In genomic region chr1:110070282-110070967, GRCh38 we compare ENCODE assay signal across 10 cellular contexts. TPM values are rescaled to one million over a fixed set of nuclear protein-coding genes. Genes with fewer than 3 reads are reported as not detected.
DNase-seq lines count a peak whose midpoint lies in the region; ATAC-seq, FAIRE-seq and TF ChIP-seq lines count a peak whose summit lies in the region.
"Had no signal": no experiment of that assay in that cellular context is flagged by ENCODE, and none has a peak within 500 bp of the region (broad histone marks: within the 10 kb centered on the region; RNA-seq: fewer than 3 reads in every experiment).

Gene ALX3, minus strand, starts transcription at chr1:110070672. Its CDS starts 60 bp downstream, at chr1:110070612.

- no peak for FAIRE-seq in HepG2 (lab: Jason Lieb, UNC)
- FAIRE-seq: bronchial epithelial cell had no signal

- H3K27me3 Mint-ChIP-seq in dendritic cell treated with granulocyte-macrophage colony-stimulating factor and Interleukin-4, amounts not matched to agents 40 ng/mL and 50 ng/mL, for 4 days, result peaks cover 82% of the 10 kb centered on the region

- DNase-seq in right lobe of liver (no peak), HepG2 (ENCODE audit: low spot score) (no peak), lower lobe of right lung (no peak), upper lobe of right lung (no peak), WERI-Rb-1 (no peak)
- DNase-seq in stimulated activated naive CD4-positive, alpha-beta T cell (lab: John Stamatoyannopoulos, UW), result no peak

- H3K4me1 ChIP-seq in right lobe of liver (peaks cover 0 to 8% (median 0%) of the 10 kb centered on the region in 4 donors), HepG2 (ENCODE audit: insufficient read depth, low read length) (no peaks in the 10 kb centered on the region), lower lobe of right lung (peaks cover 27% of the 10 kb centered on the region), upper lobe of right lung (peaks cover 22% of the 10 kb centered on the region)

- WGBS in right lobe of liver (ENCODE audit: insufficient coverage, low coverage, low lambda C conversion rate, missing lambda C conversion rate), result no CpG with 5 or more reads among the region's 75 CpGs
- 94% methylated on average over 18 of the region's 75 CpGs for WGBS in HepG2 (ENCODE audit: low lambda C conversion rate)

- no peaks in the 10 kb centered on the region for H4K20me1 ChIP-seq in HepG2 (ENCODE audit: insufficient read depth, low read length)

- H3K4me3 Mint-ChIP-seq in dendritic cell treated with granulocyte-macrophage colony-stimulating factor and Interleukin-4, amounts not matched to agents 40 ng/mL and 50 ng/mL, for 4 days, result peak within 1 kb of the TSS; percentile 72

- no peak within 1 kb of the TSS for H3K9ac ChIP-seq in HepG2 (ENCODE audit: insufficient read depth, low read depth, low read length)

- no peak for TF ChIP-seq RAD21 in HepG2 (CRISPR knock-in tag; IDR thresholded peaks at IDR 0.05)

- H3K79me2 ChIP-seq in HepG2 (ENCODE audit: insufficient read depth, low read length), result no peaks in the 10 kb centered on the region

- intact Hi-C loops in right lobe of liver (cut with DNase I), result no loop called here
- intact Hi-C loops in HepG2 (cut with micrococcal nuclease; ENCODE audit: unreplicated experiment), result no loop called here
- intact Hi-C loops in dendritic cell treated with granulocyte-macrophage colony-stimulating factor and Interleukin-4, amounts not matched to agents 40 ng/mL and 50 ng/mL, for 4 days (cut with micrococcal nuclease), result no loop called here
- intact Hi-C loops in lower lobe of right lung (cut with DNase I), result no loop called here
- intact Hi-C loops in upper lobe of right lung (cut with DNase I), result no loop called here

- H3K9me3 Mint-ChIP-seq in dendritic cell treated with granulocyte-macrophage colony-stimulating factor and Interleukin-4, amounts not matched to agents 40 ng/mL and 50 ng/mL, for 4 days, result no peaks in the 10 kb centered on the region

- H3K27ac Mint-ChIP-seq in dendritic cell treated with granulocyte-macrophage colony-stimulating factor and Interleukin-4, amounts not matched to agents 40 ng/mL and 50 ng/mL, for 4 days, result peak within 1 kb of the TSS; percentile 19

- CTCF ChIA-PET in HepG2 (lab: Yijun Ruan, JAX; ENCODE audit: low intra/inter-chr PET ratio, low total read pairs), result no interaction called here

- peaks cover 28% of the 10 kb centered on the region for H3K4me1 Mint-ChIP-seq in dendritic cell treated with granulocyte-macrophage colony-stimulating factor and Interleukin-4, amounts not matched to agents 40 ng/mL and 50 ng/mL, for 4 days (ENCODE audit: low read depth)

- no peak for TF ChIP-seq EP300 in HepG2 (IDR thresholded peaks at IDR 0.05; ENCODE audit: low read depth in 2 of 2, low read length in 2 of 2)
- no peak for TF ChIP-seq EP300 in HepG2 (CRISPR knock-in tag; IDR thresholded peaks at IDR 0.05; ENCODE audit: borderline replicate concordance)

- H3K27ac ChIP-seq in right lobe of liver, result no peak within 1 kb of the TSS
- no peak within 1 kb of the TSS for H3K27ac ChIP-seq in HepG2 (ENCODE audit: extremely low read length, insufficient read depth, low read length)
- no peak within 1 kb of the TSS for H3K27ac ChIP-seq in lower lobe of right lung
- no peak within 1 kb of the TSS for H3K27ac ChIP-seq in upper lobe of right lung
- no peak within 1 kb of the TSS for H3K27ac ChIP-seq in WERI-Rb-1

- ATAC-seq in right lobe of liver (peak; percentile 11 to 33 (median 18)), HepG2 (no peak), lower lobe of right lung (peak; percentile 2 to 22), upper lobe of right lung (peak; percentile 11), HG03432 (IDR thresholded peaks at IDR 0.05; ENCODE audit: unreplicated experiment) (no peak)

- no peak within 1 kb of the TSS for H3K4me3 ChIP-seq in right lobe of liver
- no peak within 1 kb of the TSS for H3K4me3 ChIP-seq in HepG2 (replicated peaks in 1 of 3; ENCODE audit: insufficient read depth in 1 of 3, low read depth in 2 of 3, low read length in 3 of 3)
- peak within 1 kb of the TSS; percentile 22 for H3K4me3 ChIP-seq in lower lobe of right lung
- H3K4me3 ChIP-seq in upper lobe of right lung, result peak within 1 kb of the TSS; percentile 26
- H3K4me3 ChIP-seq in WERI-Rb-1 (ENCODE audit: low read depth, low read length), result no peak within 1 kb of the TSS

- H3K27me3 ChIP-seq in right lobe of liver (peaks cover 23 to 40% of the 10 kb centered on the region in 2 donors), HepG2 (ENCODE audit: control insufficient read depth in 1 of 2, insufficient read depth in 2 of 2, low read length in 2 of 2) (peaks cover 5 to 28% of the 10 kb centered on the region in 2 experiments; a peak in 4 of 5 replicates), lower lobe of right lung (ENCODE audit: low read depth) (peaks cover 78% of the 10 kb centered on the region), upper lobe of right lung (peaks cover 72% of the 10 kb centered on the region), WERI-Rb-1 (ENCODE audit: insufficient read depth, low read depth, severe bottlenecking) (no peaks in the 10 kb centered on the region)

- no peak for TF ChIP-seq CTCF in right lobe of liver (IDR thresholded peaks at IDR 0.05)
- TF ChIP-seq CTCF in HepG2 (CRISPR knock-in tag; IDR thresholded peaks at IDR 0.05), result no peak
- TF ChIP-seq CTCF in lower lobe of right lung (IDR thresholded peaks at IDR 0.05), result no peak
- TF ChIP-seq CTCF in upper lobe of right lung (IDR thresholded peaks at IDR 0.05), result no peak
- TF ChIP-seq CTCF in WERI-Rb-1 (IDR thresholded peaks at IDR 0.05; ENCODE audit: low read depth, low read length), result no peak

- POLR2A ChIA-PET in HepG2 (lab: Yijun Ruan, JAX), result no interaction called here

- no peaks in the 10 kb centered on the region for H3K36me3 ChIP-seq in right lobe of liver
- no peaks in the 10 kb centered on the region for H3K36me3 ChIP-seq in HepG2 (replicated peaks in 1 of 2; ENCODE audit: control insufficient read depth in 1 of 2, insufficient read depth in 2 of 2, low read length in 2 of 2)
- no peaks in the 10 kb centered on the region for H3K36me3 ChIP-seq in lower lobe of right lung
- no peaks in the 10 kb centered on the region for H3K36me3 ChIP-seq in upper lobe of right lung
- no peaks in the 10 kb centered on the region for H3K36me3 ChIP-seq in WERI-Rb-1

- H3K36me3 Mint-ChIP-seq in dendritic cell treated with granulocyte-macrophage colony-stimulating factor and Interleukin-4, amounts not matched to agents 40 ng/mL and 50 ng/mL, for 4 days (ENCODE audit: low read depth), result no peaks in the 10 kb centered on the region

- no peak within 1 kb of the TSS for H3K4me2 ChIP-seq in HepG2 (ENCODE audit: low read depth, low read length)

- in situ Hi-C loops in HepG2 (cut with HindIII; ENCODE audit: extremely low pct_ligation_motif_present, low pct_unique_long_range_greater_than_20kb), result no loop called here

- H3K9me3 ChIP-seq in right lobe of liver, result no peaks in the 10 kb centered on the region
- no peaks in the 10 kb centered on the region for H3K9me3 ChIP-seq in HepG2 (ENCODE audit: low read length)
- H3K9me3 ChIP-seq in lower lobe of right lung, result no peaks in the 10 kb centered on the region
- H3K9me3 ChIP-seq in upper lobe of right lung, result no peaks in the 10 kb centered on the region
- H3K9me3 ChIP-seq in WERI-Rb-1 (ENCODE audit: severe bottlenecking), result no peaks in the 10 kb centered on the region

- no peak within 1 kb of the TSS for H2AFZ ChIP-seq in HepG2 (ENCODE audit: low read length)

- TF ChIP-seq POLR2A in right lobe of liver (IDR thresholded peaks at IDR 0.05) (no peak), HepG2 (IDR thresholded peaks at IDR 0.05; ENCODE audit: insufficient read depth in 1 of 2, low read depth in 2 of 2, low read length in 2 of 2) (no peak)

- no TSS peak for BruUV-seq in HepG2 (replicated peaks; lab: Mats Ljungman, UMichigan)

TF ChIP-seq in HepG2, 621 proteins besides CTCF, POLR2A, EP300 and RAD21:
- no peak for TF ChIP-seq GPN1 (CRISPR knock-in tag; IDR thresholded peaks at IDR 0.05; ENCODE audit: borderline replicate concordance)

RNA-seq across cellular contexts. Expression of gene ALX3, which starts in this region (rescaled TPM):
- total RNA-seq in right lobe of liver, result not detected
- total RNA-seq in HepG2 (2016; rRNA removed; fragmentation: Illumina TruSeq; extraction: Trizol), result not detected in 2 replicates
- total RNA-seq in HepG2 (2016; cell fraction: cytosol; rRNA removed; fragmentation: Illumina TruSeq; extraction: Trizol; ENCODE audit: low read depth), result not detected in 2 replicates
- total RNA-seq in HepG2 (2016; cell fraction: insoluble cytoplasmic fraction; rRNA removed; fragmentation: Illumina TruSeq; extraction: Trizol), result not detected in 2 replicates
- not detected in 2 replicates for total RNA-seq in HepG2 (2016; cell fraction: membrane; rRNA removed; fragmentation: Illumina TruSeq; extraction: Trizol)
- not detected in 2 replicates for total RNA-seq in HepG2 (2016; cell fraction: nucleus; rRNA removed; fragmentation: Illumina TruSeq; extraction: Trizol)
- not detected in 2 replicates for polyA plus RNA-seq in HepG2 (2011; rRNA removed)
- not detected in 2 replicates for polyA plus RNA-seq in HepG2 (2011; cell fraction: cytosol; rRNA removed)
- polyA plus RNA-seq in HepG2 (2011; cell fraction: nucleus; rRNA removed), result not detected in 2 replicates
- polyA plus RNA-seq in HepG2 (2012), result not detected in 2 replicates
- not detected in 2 replicates for polyA plus RNA-seq in HepG2 (2016; cell fraction: cytosol; fragmentation: Illumina TruSeq; extraction: Trizol; ENCODE audit: low read depth)
- polyA plus RNA-seq in HepG2 (2016; cell fraction: insoluble cytoplasmic fraction; fragmentation: Illumina TruSeq; extraction: Trizol; ENCODE audit: low read depth), result not detected in 2 replicates
- not detected in 2 replicates for polyA plus RNA-seq in HepG2 (2016; cell fraction: membrane; fragmentation: Illumina TruSeq; extraction: Trizol; ENCODE audit: low read depth)
- polyA plus RNA-seq in HepG2 (2016; cell fraction: nucleus; fragmentation: Illumina TruSeq; extraction: Trizol; ENCODE audit: insufficient read depth, low read depth), result not detected in 2 replicates
- polyA minus RNA-seq in HepG2 (2011; rRNA and poly(A)+ RNA removed; ENCODE audit: low replicate concordance), result not detected in 2 replicates
- polyA minus RNA-seq in HepG2 (2011; cell fraction: cytosol; rRNA and poly(A)+ RNA removed), result not detected in 2 replicates
- polyA minus RNA-seq in HepG2 (2011; cell fraction: nucleus; rRNA and poly(A)+ RNA removed), result not detected in 2 replicates
- not detected for total RNA-seq in lower lobe of right lung
- total RNA-seq in upper lobe of right lung, result not detected
- total RNA-seq: bronchial epithelial cell; T-helper 1 cell treated with Interleukin-12 subunit alpha and Interleukin-12 subunit beta and Interleukin-4 antibody, amounts not matched to agents 30 ng/mL and 1 ng/mL, for 36 hours had no signal

Comparison
In these comparisons a context has a peak if more than half of its experiments do, and no peak if none do; other contexts are left out.
1. Peak in ATAC-seq in right lobe of liver; RNA of the gene not detected or under 1 TPM.
2. Peak in ATAC-seq and H3K4me3 ChIP-seq in lower lobe of right lung; RNA of the gene not detected or under 1 TPM.
3. Peak in ATAC-seq and H3K4me3 ChIP-seq in upper lobe of right lung; RNA of the gene not detected or under 1 TPM.